Comparison of ENCODE assay signal across 9 cellular contexts in the genomic region with DNA sequence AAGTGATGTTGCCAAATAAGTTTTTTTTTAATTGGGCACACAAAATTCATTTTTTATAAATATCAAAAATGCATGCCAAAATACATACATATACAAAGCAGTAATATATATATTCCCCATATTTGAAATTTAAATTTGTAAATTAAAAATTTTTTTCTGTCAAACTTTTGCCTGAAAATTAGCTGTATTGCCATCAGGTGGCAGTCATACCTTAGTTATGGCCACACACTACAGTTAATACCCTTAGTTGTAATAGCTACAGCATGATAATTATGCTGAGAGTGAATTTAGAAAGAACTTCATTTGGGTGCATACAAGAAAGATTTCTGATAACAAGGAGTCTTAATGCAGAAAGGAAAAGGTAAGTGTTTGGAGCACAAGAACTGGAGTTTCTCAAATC. TPM values are rescaled to one million over a fixed set of nuclear protein-coding genes. Genes with fewer than 3 reads are reported as not detected.
DNase-seq lines count a peak whose midpoint lies in the region; ATAC-seq and TF ChIP-seq lines count a peak whose summit lies in the region.
"Had no signal": no experiment of that assay in that cellular context is flagged by ENCODE, and none has a peak within 500 bp of the region (broad histone marks: within the 10 kb centered on the region; RNA-seq: fewer than 3 reads in every experiment).

No MANE protein-coding gene starts in this region.

- ATAC-seq in aorta (ENCODE audit: low FRiP score): no peak

- H4K20me1 ChIP-seq in fibroblast of lung (ENCODE audit: control insufficient read depth, extremely low read depth, insufficient read depth, low read length): no peaks in the 10 kb centered on the region

- H3K4me1 ChIP-seq in fibroblast of lung (ENCODE audit: control insufficient read depth, extremely low read depth, insufficient read depth, low read length) (no peaks in the 10 kb centered on the region), aorta (ENCODE audit: control insufficient read depth in 1 of 2, insufficient read depth in 2 of 2, low read length in 2 of 2) (no peaks in the 10 kb centered on the region)

- H3K27ac ChIP-seq in fibroblast of lung (ENCODE audit: insufficient read depth, low read length) (no peak overlapping the region), aorta (ENCODE audit: low read depth in 1 of 2, low read length in 2 of 2) (no peak overlapping the region)

- H3K9ac ChIP-seq in fibroblast of lung (ENCODE audit: insufficient read depth, low read length): no peak overlapping the region

- H3K4me3 ChIP-seq in fibroblast of lung (replicated peaks in 1 of 4; ENCODE audit: control extremely low read depth in 1 of 4, insufficient read depth in 1 of 4, low read depth in 3 of 4, low read length in 4 of 4): no peak overlapping the region
- H3K4me3 ChIP-seq in aorta (ENCODE audit: low read length in 2 of 2): no peak overlapping the region

- in situ Hi-C loops in ACHN (cut with HindIII; ENCODE audit: low pct_ligation_motif_present, low pct_unique_long_range_greater_than_20kb, low sequenced_read_pairs): no loop called here

- no peaks in the 10 kb centered on the region for H3K9me3 ChIP-seq in fibroblast of lung (ENCODE audit: control insufficient read depth, insufficient read depth, low read depth, low read length)
- H3K9me3 ChIP-seq in aorta (ENCODE audit: control insufficient read depth, low read length): no peaks in the 10 kb centered on the region

- no peak overlapping the region for H3K4me2 ChIP-seq in fibroblast of lung (ENCODE audit: extremely low read depth, insufficient read depth, low read length)

- H2AFZ ChIP-seq in fibroblast of lung (ENCODE audit: low read length): no peak overlapping the region

- no peaks in the 10 kb centered on the region for H3K79me2 ChIP-seq in fibroblast of lung (ENCODE audit: control insufficient read depth, insufficient read depth, low read length)

- intact Hi-C loops in aorta (cut with DNase I): loop anchor here in 1 of 2 donors (10.0 kb wide), 1 partner anchor 364 kb away; no protein-coding TSS in a partner anchor

- H3K36me3 ChIP-seq in fibroblast of lung (ENCODE audit: control insufficient read depth, insufficient read depth, low read length) (no peaks in the 10 kb centered on the region), aorta (ENCODE audit: control insufficient read depth in 1 of 2, insufficient read depth in 2 of 2, low read length in 1 of 2) (no peaks in the 10 kb centered on the region)

- TF ChIP-seq CTCF in fibroblast of lung (conservative IDR thresholded peaks at IDR 0.05 in 1 of 2, IDR thresholded peaks at IDR 0.05 in 1 of 2; ENCODE audit: low read depth in 1 of 2, low read length in 2 of 2): peak; percentile 11 to 32

- DNase-seq in ACHN: peak; percentile 6
- peak; percentile 36 for DNase-seq in ELR (ENCODE audit: low read depth)
- peak; percentile 38 for DNase-seq in NCI-H2171 treated with DMSO at 0.1 percent for 48 hours (lab: John Stamatoyannopoulos, UW)
- DNase-seq in fibroblast of lung (ENCODE audit: low read depth in 2 of 2): peak; percentile 7 to 36
- no peak for DNase-seq in pons (ENCODE audit: low spot score)
- DNase-seq in DMS79 (lab: John Stamatoyannopoulos, UW): no peak
- no peak for DNase-seq in NCI-H187 treated with DMSO at 0.1 percent for 48 hours (lab: John Stamatoyannopoulos, UW)
- no peak for DNase-seq in aorta
- DNase-seq: stimulated activated naive B cell treated with anti-CD40 and anti-IgM and Interleukin-4, amounts not matched to agents 10 μg/mL and 1 μg/mL and 100 μg/mL, for 72 hours had no signal

- H3K27me3 ChIP-seq in fibroblast of lung (ENCODE audit: control insufficient read depth, insufficient read depth, low read length): no peaks in the 10 kb centered on the region
- H3K27me3 ChIP-seq in aorta (ENCODE audit: control insufficient read depth in 1 of 2, insufficient read depth in 2 of 2, low read length in 1 of 2): no peaks in the 10 kb centered on the region

RNA-seq across cellular contexts. Expression of a gene that starts 46.2 kb away (rescaled TPM):
- 8.7 and 9.2 TPM in 2 replicates for total RNA-seq in fibroblast of lung
- 1.9 and 2.7 TPM in 2 replicates for polyA plus RNA-seq in fibroblast of lung
- 7.0 and 7.5 TPM in 2 replicates for polyA plus RNA-seq in fibroblast of lung (2012)
- polyA minus RNA-seq in fibroblast of lung (ENCODE audit: low replicate concordance): 0.63 and 2.0 TPM in 2 replicates
- total RNA-seq in aorta: 1 to 10 TPM; 6.3 to 7.9 TPM
- 1 to 10 TPM; 6.7 to 6.8 TPM for polyA plus RNA-seq in aorta

Comparison
In these comparisons a context has a peak if more than half of its experiments do, and no peak if none do; other contexts are left out.
1. DNase-seq: peak in ACHN (single experiment), ELR (single experiment), NCI-H2171 treated with DMSO at 0.1 percent for 48 hours (single experiment) and fibroblast of lung (2 of 2); none in pons (single experiment), DMS79 (single experiment), NCI-H187 treated with DMSO at 0.1 percent for 48 hours (single experiment) and aorta (0 of 2).